Comparison of ENCODE assay signal across 12 cellular contexts in the genomic region with DNA sequence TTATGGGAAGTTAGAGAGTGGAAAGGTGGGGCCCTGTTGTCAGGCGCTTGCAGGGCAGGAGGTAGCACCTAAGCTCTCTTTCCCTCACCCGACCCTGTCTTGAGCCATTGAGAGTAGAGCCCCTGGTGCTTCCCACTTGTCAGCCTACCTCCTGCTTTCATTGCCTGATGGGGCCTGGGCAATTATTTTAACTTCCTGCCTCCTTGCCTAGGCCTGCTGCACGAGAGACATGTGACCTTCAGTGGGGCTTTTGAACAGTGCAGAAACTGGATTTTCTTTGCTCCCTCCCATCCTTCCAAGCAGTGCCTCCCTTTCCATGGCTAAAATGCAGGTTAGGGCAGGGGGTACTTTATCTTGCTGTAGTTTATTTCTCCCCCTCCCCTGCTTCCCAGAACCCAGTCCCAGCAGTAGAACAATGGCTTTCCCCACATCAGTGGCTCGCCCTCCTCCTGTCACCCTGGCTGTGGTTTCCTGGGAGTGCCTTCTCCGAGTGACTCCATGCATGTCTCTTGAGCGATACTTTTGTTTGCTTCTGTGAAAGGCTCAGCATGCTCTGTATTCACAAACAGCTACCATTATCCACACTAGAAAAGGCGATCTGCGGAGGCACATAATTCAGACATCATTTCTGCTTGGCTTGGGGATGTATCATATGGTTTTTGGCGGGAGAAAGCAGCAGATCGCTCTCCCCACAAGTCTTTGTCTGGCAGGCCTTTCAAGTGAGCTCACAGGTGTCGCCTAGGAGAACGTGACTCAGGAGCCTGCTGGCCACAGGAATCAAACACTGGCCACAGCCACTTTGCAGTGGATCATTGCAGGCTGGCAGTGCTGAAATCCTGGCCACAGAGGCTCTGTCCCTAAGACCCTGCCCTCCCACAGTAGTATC. TPM values are rescaled to one million over a fixed set of nuclear protein-coding genes. Genes with fewer than 3 reads are reported as not detected.
DNase-seq lines count a peak whose midpoint lies in the region; ATAC-seq and TF ChIP-seq lines count a peak whose summit lies in the region.
"Had no signal": no experiment of that assay in that cellular context is flagged by ENCODE, and none has a peak within 500 bp of the region (broad histone marks: within the 10 kb centered on the region; RNA-seq: fewer than 3 reads in every experiment).

No MANE protein-coding gene starts in this region.

- peak overlapping the region; percentile 55 for H3K27ac Mint-ChIP-seq in CD8-positive, alpha-beta T cell
- peak overlapping the region; percentile 49; the same call in 1 of the 2 replicates for H3K27ac Mint-ChIP-seq in GM23338
- H3K27ac Mint-ChIP-seq: activated naive CD8-positive, alpha-beta T cell had no signal

- H3F3A ChIP-seq in GM23338 (replicated peaks; ENCODE audit: low read depth), result no peaks in the 10 kb centered on the region

- H3K4me1 Mint-ChIP-seq in CD8-positive, alpha-beta T cell (ENCODE audit: low read depth), result peaks cover 16% of the 10 kb centered on the region
- peaks cover 32% of the 10 kb centered on the region for H3K4me1 Mint-ChIP-seq in GM23338

- no peaks in the 10 kb centered on the region for H3K9me3 ChIP-seq in CD8-positive, alpha-beta T cell (ENCODE audit: low read length)
- no peaks in the 10 kb centered on the region for H3K9me3 ChIP-seq in lower lobe of right lung
- H3K9me3 ChIP-seq: Caco-2 had no signal

- peaks cover 15% of the 10 kb centered on the region for H3K4me1 ChIP-seq in CD8-positive, alpha-beta T cell (ENCODE audit: insufficient read depth, low read length)
- peaks cover 7% of the 10 kb centered on the region; the same call in 1 of the 2 replicates for H3K4me1 ChIP-seq in GM23338 (ENCODE audit: insufficient read depth)
- H3K4me1 ChIP-seq in lower lobe of right lung, result peaks cover 18% of the 10 kb centered on the region

- DNase-seq in CD8-positive, alpha-beta T cell, result no peak
- DNase-seq in GM23338 (ENCODE audit: low spot score) (no peak), NCI-H748 treated with DMSO at 0.1 percent for 48 hours (lab: John Stamatoyannopoulos, UW) (peak; percentile 10), islet precursor cell (peak; percentile 52), lower lobe of right lung (no peak), NCI-H1105 treated with DMSO at 0.1 percent for 48 hours (lab: John Stamatoyannopoulos, UW) (no peak)
- DNase-seq in central memory CD4-positive, alpha-beta T cell, result no peak
- DNase-seq in stimulated activated CD4-positive, alpha-beta T cell treated with anti-CD3 and anti-CD28 coated beads, Interleukin-1b, Interleukin-23, amount 100 ng/mL, for 48 hours, result no peak
- DNase-seq: Caco-2; effector CD8-positive, alpha-beta T cell; NCI-H1694 had no signal

- no peak overlapping the region for H3K27ac ChIP-seq in CD8-positive, alpha-beta T cell (ENCODE audit: low read depth, low read length)
- H3K27ac ChIP-seq in GM23338 (ENCODE audit: low read depth) (no peak overlapping the region), lower lobe of right lung (no peak overlapping the region)

- no peaks in the 10 kb centered on the region for H3K9me2 ChIP-seq in GM23338 (ENCODE audit: insufficient read depth)

- peaks cover 19% of the 10 kb centered on the region for H4K20me1 ChIP-seq in GM23338 (replicated peaks; ENCODE audit: insufficient read depth)

- no peak for ATAC-seq in CD8-positive, alpha-beta T cell
- ATAC-seq in GM23338, result peak; percentile 44
- ATAC-seq in lower lobe of right lung, result no peak

- TF ChIP-seq CTCF in CD8-positive, alpha-beta T cell (IDR thresholded peaks at IDR 0.05), result no peak
- TF ChIP-seq CTCF in GM23338 (conservative IDR thresholded peaks at IDR 0.05; ENCODE audit: low read depth in 2 of 2) (no peak), lower lobe of right lung (IDR thresholded peaks at IDR 0.05) (no peak)

- H3K4me3 Mint-ChIP-seq in CD8-positive, alpha-beta T cell, result no peak overlapping the region
- no peak overlapping the region for H3K4me3 Mint-ChIP-seq in GM23338

- CTCF ChIA-PET in CD8-positive, alpha-beta T cell (lab: Charles Lee), result no interaction called here

- H3K27me3 ChIP-seq in CD8-positive, alpha-beta T cell (ENCODE audit: insufficient read depth, low read length), result no peaks in the 10 kb centered on the region
- no peaks in the 10 kb centered on the region for H3K27me3 ChIP-seq in GM23338 (ENCODE audit: insufficient read depth)
- H3K27me3 ChIP-seq in lower lobe of right lung (ENCODE audit: low read depth), result no peaks in the 10 kb centered on the region

- H2AFZ ChIP-seq in GM23338, result no peak overlapping the region

- H3K79me2 ChIP-seq in GM23338 (replicated peaks; ENCODE audit: insufficient read depth), result peaks cover 30% of the 10 kb centered on the region

- no peaks in the 10 kb centered on the region for H3K9me3 Mint-ChIP-seq in CD8-positive, alpha-beta T cell
- no peaks in the 10 kb centered on the region for H3K9me3 Mint-ChIP-seq in GM23338

- H3K4me2 ChIP-seq in GM23338, result no peak overlapping the region

- H3K27me3 Mint-ChIP-seq in CD8-positive, alpha-beta T cell (ENCODE audit: low read depth), result no peaks in the 10 kb centered on the region
- no peaks in the 10 kb centered on the region for H3K27me3 Mint-ChIP-seq in GM23338 (ENCODE audit: insufficient read depth, low read depth, poor library complexity)
- H3K27me3 Mint-ChIP-seq: activated naive CD8-positive, alpha-beta T cell had no signal

- H3K36me3 ChIP-seq in CD8-positive, alpha-beta T cell (ENCODE audit: insufficient read depth, low read length), result no peaks in the 10 kb centered on the region
- H3K36me3 ChIP-seq in GM23338 (ENCODE audit: insufficient read depth) (no peaks in the 10 kb centered on the region), lower lobe of right lung (peaks cover 25% of the 10 kb centered on the region)

- no peak overlapping the region for H3K4me3 ChIP-seq in CD8-positive, alpha-beta T cell (ENCODE audit: low read depth, low read length)
- no peak overlapping the region for H3K4me3 ChIP-seq in GM23338
- H3K4me3 ChIP-seq in lower lobe of right lung, result no peak overlapping the region

- POLR2A ChIA-PET in CD8-positive, alpha-beta T cell (lab: Charles Lee), result interaction anchor here (0.6 kb wide), 1 partner anchor 398 kb away, joined by 3 read pairs; no protein-coding TSS in a partner anchor

- intact Hi-C loops in CD8-positive, alpha-beta T cell (cut with DNase I, micrococcal nuclease), result no loop called here
- intact Hi-C loops in lower lobe of right lung (cut with DNase I), result no loop called here

- peaks cover 36% of the 10 kb centered on the region for H3K36me3 Mint-ChIP-seq in CD8-positive, alpha-beta T cell
- H3K36me3 Mint-ChIP-seq in GM23338 (ENCODE audit: low read depth), result peaks cover 8% of the 10 kb centered on the region; the same call in 2 of the 3 replicates

RNA-seq across cellular contexts. Expression of a gene that starts 24.1 kb away (rescaled TPM):
- total RNA-seq in CD8-positive, alpha-beta T cell, result 1 to 10 TPM; 2.7 to 3.1 TPM
- total RNA-seq in GM23338 (2014; rRNA removed; shearing (Covaris generic)), result 26.4 and 28.1 TPM in 2 replicates
- polyA plus RNA-seq in GM23338 (2016; fragmentation: Nextera tagmentation; extraction: Ambion mirVana), result 22.9 and 23.2 TPM in 2 replicates
- 29.3 TPM for total RNA-seq in lower lobe of right lung

Comparison
In these comparisons a context has a peak if more than half of its experiments do, and no peak if none do; other contexts are left out.
1. DNase-seq: peak in NCI-H748 treated with DMSO at 0.1 percent for 48 hours (single experiment) and islet precursor cell (single experiment); none in CD8-positive, alpha-beta T cell (0 of 7), GM23338 (single experiment), lower lobe of right lung (single experiment), central memory CD4-positive, alpha-beta T cell (single experiment), NCI-H1105 treated with DMSO at 0.1 percent for 48 hours (single experiment) and stimulated activated CD4-positive, alpha-beta T cell treated with anti-CD3 and anti-CD28 coated beads, Interleukin-1b, Interleukin-23, amount 100 ng/mL, for 48 hours (single experiment).